In genomic region chr6:7164536-7165001, GRCh38 we compare ENCODE assay signal across 22 cellular contexts. TPM values are rescaled to one million over a fixed set of nuclear protein-coding genes. Genes with fewer than 3 reads are reported as not detected.
DNase-seq lines count a peak whose midpoint lies in the region; ATAC-seq, FAIRE-seq and TF ChIP-seq lines count a peak whose summit lies in the region.
"Had no signal": no experiment of that assay in that cellular context is flagged by ENCODE, and none has a peak within 500 bp of the region (broad histone marks: within the 10 kb centered on the region; RNA-seq: fewer than 3 reads in every experiment).

No MANE protein-coding gene starts in this region.

- no peak overlapping the region for H2AFZ ChIP-seq in neural progenitor cell (replicated peaks)
- H2AFZ ChIP-seq: parathyroid adenoma had no signal

- no peak for FAIRE-seq in HTR-8/SVneo (lab: Jason Lieb, UNC)
- FAIRE-seq: frontal cortex, G401.6, GM12891 had no signal

- H3K4me2 ChIP-seq in neural progenitor cell, result no peak overlapping the region

- H3K36me3 Mint-ChIP-seq in endodermal cell (ENCODE audit: low read depth) (peaks cover 9% of the 10 kb centered on the region), neural progenitor cell (no peaks in the 10 kb centered on the region)

- no peaks in the 10 kb centered on the region for H3K9me3 ChIP-seq in left ventricle myocardium inferior (replicated peaks)
- no peaks in the 10 kb centered on the region for H3K9me3 ChIP-seq in endodermal cell (ENCODE audit: control insufficient read depth, low read length)
- H3K9me3 ChIP-seq in neural progenitor cell (ENCODE audit: low read depth), result no peaks in the 10 kb centered on the region
- no peaks in the 10 kb centered on the region for H3K9me3 ChIP-seq in upper lobe of right lung
- no peaks in the 10 kb centered on the region for H3K9me3 ChIP-seq in prostate gland
- H3K9me3 ChIP-seq: HAP-1, MG63, testis had no signal

- H3K9ac ChIP-seq in endodermal cell (ENCODE audit: extremely low read depth, low read length, poor library complexity, severe bottlenecking) (no peak overlapping the region), neural progenitor cell (no peak overlapping the region)
- H3K9ac ChIP-seq: parathyroid adenoma had no signal

- no peak for TF ChIP-seq CTCF in left ventricle myocardium inferior (IDR thresholded peaks at IDR 0.05; ENCODE audit: borderline replicate concordance)
- no peak for TF ChIP-seq CTCF in endodermal cell (conservative IDR thresholded peaks at IDR 0.05)
- TF ChIP-seq CTCF in neural progenitor cell (IDR thresholded peaks at IDR 0.05), result no peak
- no peak for TF ChIP-seq CTCF in upper lobe of right lung (IDR thresholded peaks at IDR 0.05)
- TF ChIP-seq CTCF in prostate gland (IDR thresholded peaks at IDR 0.05), result no peak

- peaks cover 4% of the 10 kb centered on the region for H3K79me2 ChIP-seq in neural progenitor cell (ENCODE audit: low read depth)

- ATAC-seq in left ventricle myocardium superior (no peak), upper lobe of right lung (no peak)
- ATAC-seq: activated CD8-positive, alpha-beta T cell treated with anti-CD3 and anti-CD28 coated beads, Interleukin-2, amount 10 ng/mL, durations not matched to agents 7 days and 5 days had no signal

- no peaks in the 10 kb centered on the region for H3F3A ChIP-seq in neural progenitor cell (ENCODE audit: low read depth)

- peaks cover 95% of the 10 kb centered on the region for H3K4me1 ChIP-seq in left ventricle myocardium inferior
- peaks cover 41% of the 10 kb centered on the region for H3K4me1 ChIP-seq in endodermal cell (ENCODE audit: control insufficient read depth, insufficient read depth, low read length)
- H3K4me1 ChIP-seq in neural progenitor cell, result peaks cover 17% of the 10 kb centered on the region
- peaks cover 73% of the 10 kb centered on the region for H3K4me1 ChIP-seq in upper lobe of right lung
- peaks cover 17% of the 10 kb centered on the region for H3K4me1 ChIP-seq in prostate gland (replicated peaks)

- H3K9me3 Mint-ChIP-seq in endodermal cell (no peaks in the 10 kb centered on the region), neural progenitor cell (no peaks in the 10 kb centered on the region)
- H3K9me3 Mint-ChIP-seq: activated T-helper 2 cell treated with anti-CD3 and anti-CD28 coated beads, Interferon-gamma antibody, Interleukin-2, Interleukin-4, amounts not matched to agents 10 μg/mL and 5 μg/mL and 100 μg/mL, durations not matched to agents 14 hours and 24 hours and 36 hours; central memory CD8-positive, alpha-beta T cell; memory B cell had no signal

- no peaks in the 10 kb centered on the region for H3K27me3 ChIP-seq in left ventricle myocardium inferior (ENCODE audit: low read depth)
- H3K27me3 ChIP-seq in endodermal cell (ENCODE audit: control insufficient read depth, insufficient read depth, low read length, poor library complexity, severe bottlenecking), result no peaks in the 10 kb centered on the region
- peaks cover under 1% of the 10 kb centered on the region for H3K27me3 ChIP-seq in neural progenitor cell
- no peaks in the 10 kb centered on the region for H3K27me3 ChIP-seq in upper lobe of right lung
- no peaks in the 10 kb centered on the region for H3K27me3 ChIP-seq in prostate gland (replicated peaks; ENCODE audit: insufficient read depth)
- H3K27me3 ChIP-seq: MG63, testis had no signal

- H3K36me3 ChIP-seq in left ventricle myocardium inferior (no peaks in the 10 kb centered on the region), endodermal cell (ENCODE audit: control insufficient read depth, insufficient read depth, low read length) (no peaks in the 10 kb centered on the region), neural progenitor cell (no peaks in the 10 kb centered on the region), upper lobe of right lung (no peaks in the 10 kb centered on the region), prostate gland (no peaks in the 10 kb centered on the region)
- H3K36me3 ChIP-seq: HAP-1 had no signal

- peak overlapping the region; percentile 91 for H3K27ac Mint-ChIP-seq in endodermal cell
- H3K27ac Mint-ChIP-seq in neural progenitor cell, result peak overlapping the region; percentile 81
- H3K27ac Mint-ChIP-seq: activated CD8-positive, alpha-beta T cell treated with anti-CD3 and anti-CD28 coated beads, Interleukin-2, amount 10 ng/mL, durations not matched to agents 7 days and 5 days; activated T-helper 2 cell treated with anti-CD3 and anti-CD28 coated beads, Interferon-gamma antibody, Interleukin-2, Interleukin-4, amounts not matched to agents 10 μg/mL and 5 μg/mL and 100 μg/mL, durations not matched to agents 14 hours and 24 hours and 36 hours; memory B cell had no signal

- H3K4me1 Mint-ChIP-seq in endodermal cell, result peaks cover 79% of the 10 kb centered on the region
- H3K4me1 Mint-ChIP-seq in neural progenitor cell, result peaks cover 39% of the 10 kb centered on the region

- H3K4me3 ChIP-seq in left ventricle myocardium inferior (no peak overlapping the region), endodermal cell (ENCODE audit: low read length) (peak overlapping the region; percentile 13), neural progenitor cell (no peak overlapping the region), upper lobe of right lung (no peak overlapping the region), prostate gland (no peak overlapping the region)
- H3K4me3 ChIP-seq: HAP-1, MG63, testis had no signal

- DNase-seq in left ventricle myocardium inferior, result no peak
- no peak for DNase-seq in left ventricle myocardium superior
- DNase-seq in endodermal cell, result no peak
- no peak for DNase-seq in neural progenitor cell (ENCODE audit: low spot score)
- no peak for DNase-seq in upper lobe of right lung
- no peak for DNase-seq in HTR-8/SVneo (ENCODE audit: insufficient read length, low spot score)
- no peak for DNase-seq in SW480 (ENCODE audit: low spot score)
- DNase-seq in prostate gland (ENCODE audit: low spot score), result no peak
- DNase-seq: ACHN; activated CD8-positive, alpha-beta T cell treated with anti-CD3 and anti-CD28 coated beads, Interleukin-2, amount 10 ng/mL, durations not matched to agents 7 days and 5 days; MG63; NCI-H1694 treated with DMSO at 0.1 percent for 48 hours; NCI-H524; testis had no signal

- intact Hi-C loops in left ventricle myocardium inferior (cut with micrococcal nuclease), result no loop called here
- intact Hi-C loops in left ventricle myocardium superior (cut with micrococcal nuclease), result no loop called here
- intact Hi-C loops in upper lobe of right lung (cut with DNase I), result no loop called here
- intact Hi-C loops in prostate gland (cut with DNase I), result no loop called here

- H3K27me3 Mint-ChIP-seq in endodermal cell (ENCODE audit: insufficient read depth) (no peaks in the 10 kb centered on the region), neural progenitor cell (ENCODE audit: insufficient read depth, low read depth) (peaks cover 3% of the 10 kb centered on the region)
- H3K27me3 Mint-ChIP-seq: central memory CD8-positive, alpha-beta T cell; memory B cell had no signal

- H3K4me3 Mint-ChIP-seq in endodermal cell (peak overlapping the region; percentile 40), neural progenitor cell (no peak overlapping the region)
- H3K4me3 Mint-ChIP-seq: activated CD8-positive, alpha-beta T cell treated with anti-CD3 and anti-CD28 coated beads, Interleukin-2, amount 10 ng/mL, durations not matched to agents 7 days and 5 days; central memory CD8-positive, alpha-beta T cell; memory B cell had no signal

- 88 to 96% methylated on average over 4 to 5 of the region's 5 CpGs for WGBS in endodermal cell (ENCODE audit: insufficient coverage in 1 of 2, insufficient read length in 1 of 2), 2 experiments
- WGBS in prostate gland, result 41% methylated on average over 5 of the region's 5 CpGs

- peak overlapping the region; percentile 58 for H3K27ac ChIP-seq in left ventricle myocardium inferior (replicated peaks)
- H3K27ac ChIP-seq in endodermal cell (ENCODE audit: low read depth, low read length), result no peak overlapping the region
- H3K27ac ChIP-seq in neural progenitor cell, result no peak overlapping the region
- H3K27ac ChIP-seq in upper lobe of right lung, result peak overlapping the region; percentile 33
- H3K27ac ChIP-seq in prostate gland, result peak overlapping the region in 1 of 2 donors; percentile 36
- H3K27ac ChIP-seq: parathyroid adenoma had no signal

- H4K20me1 ChIP-seq in neural progenitor cell (ENCODE audit: low read depth), result peaks cover 76% of the 10 kb centered on the region

- TF ChIP-seq POLR2A in prostate gland (IDR thresholded peaks at IDR 0.05), result no peak

RNA-seq across cellular contexts. Expression of gene RREB1, which starts 56.8 kb away (rescaled TPM):
- total RNA-seq in left ventricle myocardium inferior, result 33.3 TPM
- 36.2 TPM for total RNA-seq in left ventricle myocardium superior
- total RNA-seq in endodermal cell, result 10 to 100 TPM; 51.2 to 64.3 TPM
- 13.7 TPM for polyA plus RNA-seq in endodermal cell (2013, experiment 1 of 2)
- 15.6 TPM for polyA plus RNA-seq in endodermal cell (2013, experiment 2 of 2)
- 12.1 and 13.1 TPM in 2 replicates for total RNA-seq in neural progenitor cell (ENCODE audit: low replicate concordance)
- 60.2 TPM for total RNA-seq in upper lobe of right lung
- total RNA-seq in prostate gland, result 10 to 100 TPM; 58.4 to 71.0 TPM

Comparison
In these comparisons a context has a peak if more than half of its experiments do, and no peak if none do; other contexts are left out.
1. H3K27ac ChIP-seq: peak in left ventricle myocardium inferior (single experiment) and upper lobe of right lung (single experiment); none in endodermal cell (single experiment) and neural progenitor cell (single experiment).